15 cellular contexts compared by ENCODE assay signal in the genomic region with DNA sequence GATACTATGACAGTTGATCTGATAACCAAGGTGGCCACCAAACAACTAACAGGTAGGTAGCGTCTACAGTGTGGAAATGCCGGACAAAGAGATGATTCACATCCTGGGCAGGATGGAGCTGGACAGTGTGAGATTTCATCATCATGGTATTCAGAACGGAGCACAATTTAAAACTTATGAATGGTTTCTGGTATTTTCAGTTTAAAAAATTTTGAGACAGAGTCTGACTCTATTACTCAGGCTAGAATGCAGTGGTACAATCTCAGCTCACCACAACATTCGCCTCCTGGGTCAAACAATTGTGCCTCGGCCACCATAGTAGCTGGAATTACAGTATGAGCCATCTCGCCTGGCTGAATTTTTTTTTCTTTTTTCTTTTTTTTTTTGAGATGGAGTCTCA. TPM values are rescaled to one million over a fixed set of nuclear protein-coding genes. Genes with fewer than 3 reads are reported as not detected.
DNase-seq lines count a peak whose midpoint lies in the region; ATAC-seq and TF ChIP-seq lines count a peak whose summit lies in the region.
"Had no signal": no experiment of that assay in that cellular context is flagged by ENCODE, and none has a peak within 500 bp of the region (broad histone marks: within the 10 kb centered on the region; RNA-seq: fewer than 3 reads in every experiment).

No MANE protein-coding gene starts in this region.

- H3K27ac ChIP-seq in substantia nigra (ENCODE audit: low read depth, low read length, poor library complexity, severe bottlenecking) = no peak overlapping the region
- H3K27ac ChIP-seq: A549 had no signal

- ATAC-seq in HG03432 (IDR thresholded peaks at IDR 0.05; ENCODE audit: unreplicated experiment) (no peak), HG03135 (IDR thresholded peaks at IDR 0.05; ENCODE audit: unreplicated experiment) (no peak)
- ATAC-seq: A549; activated CD8-positive, alpha-beta T cell treated with anti-CD3 and anti-CD28 coated beads for 36 hours; left colon had no signal

- DNase-seq in A172 (ENCODE audit: low spot score) = peak; percentile 48
- peak; percentile 73 for DNase-seq in HT1080 (ENCODE audit: low read depth)
- peak; percentile 22 for DNase-seq in astrocyte of the hippocampus (ENCODE audit: low read depth, low spot score)
- peak; percentile 65 for DNase-seq in fibroblast of the aortic adventitia (ENCODE audit: low read depth)
- no peak for DNase-seq in activated CD4-positive, alpha-beta T cell treated with anti-CD3 and anti-CD28 coated beads for 4 hours
- no peak for DNase-seq in substantia nigra (lab: John Stamatoyannopoulos, UW)
- DNase-seq: activated CD8-positive, alpha-beta T cell treated with anti-CD3 and anti-CD28 coated beads for 36 hours; CD4-positive, alpha-beta memory T cell; left colon; NCI-H2227 treated with DMSO at 0.1 percent for 48 hours; stimulated activated CD4-positive, alpha-beta T cell treated with anti-CD3 and anti-CD28 coated beads, Interleukin-12 subunit alpha, Interleukin-12 subunit beta, amount 100 ng/mL, for 4 hours; stimulated activated naive CD4-positive, alpha-beta T cell treated with Interleukin-2 at 50 U/mL for 16 hours had no signal

- no peak overlapping the region for H3K4me3 ChIP-seq in fibroblast of the aortic adventitia (ENCODE audit: low read depth, low read length)
- H3K4me3 ChIP-seq: A549 had no signal

- TF ChIP-seq CTCF in fibroblast of the aortic adventitia (IDR thresholded peaks at IDR 0.05; ENCODE audit: insufficient read depth, low read length) = no peak

RNA-seq across cellular contexts. Expression of gene CEP57L1, which starts 43.8 kb away (rescaled TPM):
- total RNA-seq in A172 (2014; rRNA removed; shearing (Covaris generic)) = 43.0 and 52.4 TPM in 2 replicates
- 17.1 and 25.5 TPM in 2 replicates for total RNA-seq in HT1080 (2014; rRNA removed; shearing (Covaris generic))
- 28.3 and 29.0 TPM in 2 replicates for polyA plus RNA-seq in HT1080 (2015; cell fraction: cytosol; rRNA removed)
- polyA plus RNA-seq in HT1080 (2015; cell fraction: nucleus; rRNA removed) = 31.6 and 33.5 TPM in 2 replicates
- 27.1 and 41.3 TPM in 2 replicates for total RNA-seq in fibroblast of the aortic adventitia (ENCODE audit: low replicate concordance)

RNA-seq across cellular contexts. Expression of gene SESN1, which starts 44.5 kb away (rescaled TPM):
- total RNA-seq in A172 (2014; rRNA removed; shearing (Covaris generic)) = 20.6 and 24.4 TPM in 2 replicates
- 24.1 and 26.1 TPM in 2 replicates for total RNA-seq in HT1080 (2014; rRNA removed; shearing (Covaris generic))
- polyA plus RNA-seq in HT1080 (2015; cell fraction: cytosol; rRNA removed) = 38.1 and 43.3 TPM in 2 replicates
- 44.3 and 45.5 TPM in 2 replicates for polyA plus RNA-seq in HT1080 (2015; cell fraction: nucleus; rRNA removed)
- 22.7 and 22.8 TPM in 2 replicates for total RNA-seq in fibroblast of the aortic adventitia (ENCODE audit: low replicate concordance)

Comparison
In these comparisons a context has a peak if more than half of its experiments do, and no peak if none do; other contexts are left out.
1. DNase-seq: peak in A172 (single experiment), HT1080 (single experiment), astrocyte of the hippocampus (single experiment) and fibroblast of the aortic adventitia (single experiment); none in activated CD4-positive, alpha-beta T cell treated with anti-CD3 and anti-CD28 coated beads for 4 hours (0 of 2) and substantia nigra (0 of 49).